ENCODE assay signal across 22 cellular contexts in genomic region chr2:147636888-147637270, GRCh38.
DNase-seq lines count a peak whose midpoint lies in the region; ATAC-seq, FAIRE-seq and TF ChIP-seq lines count a peak whose summit lies in the region.
"Had no signal": no experiment of that assay in that cellular context is flagged by ENCODE, and none has a peak within 500 bp of the region (broad histone marks: within the 10 kb centered on the region; RNA-seq: fewer than 3 reads in every experiment).

No MANE protein-coding gene starts in this region.

- no peaks in the 10 kb centered on the region for H3K9me2 ChIP-seq in PC-3 (replicated peaks; ENCODE audit: low read length)

- ATAC-seq in PC-3, result peak; percentile 9; the same call in 1 of the 2 replicates
- no peak for ATAC-seq in HG03108 (IDR thresholded peaks at IDR 0.05; ENCODE audit: unreplicated experiment)
- ATAC-seq: left lobe of liver had no signal

- no peaks in the 10 kb centered on the region for H3K9me1 ChIP-seq in keratinocyte (ENCODE audit: control insufficient read depth, extremely low read depth, insufficient read depth, low read length)

- FAIRE-seq in keratinocyte (lab: Jason Lieb, UNC) (no peak), small intestine (lab: Jason Lieb, UNC) (no peak)

- peak overlapping the region; percentile 69 for H3K4me2 ChIP-seq in PC-3 (ENCODE audit: low read length)
- H3K4me2 ChIP-seq in keratinocyte (ENCODE audit: control insufficient read depth, extremely low read depth, insufficient read depth, low read depth, low read length), result peak overlapping the region; percentile 45

- intact Hi-C loops in PC-3 (cut with micrococcal nuclease), result loop anchor here (1.0 to 10.0 kb wide), 3 partner anchors 78 to 275 kb away; no protein-coding TSS in a partner anchor
- intact Hi-C loops in A673 (cut with micrococcal nuclease; ENCODE audit: unreplicated experiment), result no loop called here

- H2AFZ ChIP-seq in PC-3 (ENCODE audit: low read length), result peak overlapping the region; percentile 35; the same call in 1 of the 2 replicates
- peak overlapping the region; percentile 58 for H2AFZ ChIP-seq in keratinocyte (ENCODE audit: control insufficient read depth, low read length)

- BruUV-seq in PC-3 (replicated peaks; lab: Mats Ljungman, UMichigan) (no TSS peak), A673 (replicated peaks; lab: Mats Ljungman, UMichigan) (no TSS peak)

- H3K36me3 ChIP-seq in PC-3 (ENCODE audit: low read depth, low read length), result no peaks in the 10 kb centered on the region
- no peaks in the 10 kb centered on the region for H3K36me3 ChIP-seq in keratinocyte (ENCODE audit: control insufficient read depth in 2 of 2, extremely low read depth in 1 of 2, insufficient read depth in 2 of 2, low read length in 2 of 2)
- H3K36me3 ChIP-seq in small intestine (ENCODE audit: control insufficient read depth in 2 of 2, insufficient read depth in 2 of 2, low read length in 2 of 2), result no peaks in the 10 kb centered on the region
- H3K36me3 ChIP-seq in A673 (ENCODE audit: insufficient read depth, low read length, poor library complexity, severe bottlenecking), result no peaks in the 10 kb centered on the region
- H3K36me3 ChIP-seq: HAP-1 had no signal

- H3K27ac ChIP-seq in PC-3 (ENCODE audit: low read length) (peak overlapping the region; percentile 39), keratinocyte (ENCODE audit: control insufficient read depth, insufficient read depth, low read length) (no peak overlapping the region), small intestine (ENCODE audit: low read depth in 1 of 2, low read length in 1 of 2) (no peak overlapping the region), A673 (ENCODE audit: low read depth, low read length, poor library complexity, severe bottlenecking) (no peak overlapping the region)
- H3K27ac ChIP-seq: dorsolateral prefrontal cortex had no signal

- WGBS in small intestine, 3 donors, result 1 to 26% (median 16%) methylated on average over 2 of the region's 2 CpGs

- no peak for TF ChIP-seq CTCF in PC-3 (conservative IDR thresholded peaks at IDR 0.05; ENCODE audit: low read depth, low read length)
- TF ChIP-seq CTCF in keratinocyte (optimal IDR thresholded peaks at IDR 0.05 in 1 of 3, IDR thresholded peaks at IDR 0.05 in 1 of 3, conservative IDR thresholded peaks at IDR 0.05 in 1 of 3; ENCODE audit: extremely low read depth in 1 of 3, insufficient read depth in 2 of 3, low read length in 3 of 3), result no peak
- TF ChIP-seq CTCF in A673 (conservative IDR thresholded peaks at IDR 0.05; ENCODE audit: low read depth, low read length), result no peak

- H3K9ac ChIP-seq in PC-3 (ENCODE audit: low read length) (no peak overlapping the region), keratinocyte (ENCODE audit: control insufficient read depth, extremely low read depth, insufficient read depth, low read length) (no peak overlapping the region)

- DNase-seq in NCI-H2227 treated with DMSO at 0.1 percent for 48 hours (lab: John Stamatoyannopoulos, UW), result peak; percentile 11
- no peak for DNase-seq in NCI-H2227 (lab: John Stamatoyannopoulos, UW; ENCODE audit: unreplicated experiment)
- DNase-seq in PC-3, result peak; percentile 54
- no peak for DNase-seq in keratinocyte (ENCODE audit: low read depth, low spot score)
- peak; percentile 57 for DNase-seq in small intestine
- DNase-seq in A673 (ENCODE audit: low spot score), result no peak
- no peak for DNase-seq in Ammon's horn (ENCODE audit: low spot score)
- DNase-seq: activated CD4-positive, alpha-beta T cell treated with anti-CD3 and anti-CD28 coated beads, Interleukin-2, amount 50 U/mL, for 1 hour; activated CD8-positive, alpha-beta memory T cell treated with anti-CD3 and anti-CD28 coated beads, Interleukin-2, amount 50 U/mL, for 48 hours; activated effector memory CD4-positive, alpha-beta T cell treated with Interleukin-2 at 50 U/mL for 16 hours; amniotic stem cell; dorsolateral prefrontal cortex; erythroblast; NCI-H2107; NCI-H524; SHP77; stimulated activated CD4-positive, alpha-beta T cell treated with anti-CD3 and anti-CD28 coated beads, Interleukin-2, amount 100 ng/mL, for 24 hours; stimulated activated naive CD4-positive, alpha-beta T cell treated with Interleukin-2 at 50 U/mL for 16 hours; T-helper 1 cell had no signal

- H3K4me3 ChIP-seq in PC-3 (ENCODE audit: low read length), result peak overlapping the region; percentile 26; the same call in 1 of the 2 replicates
- H3K4me3 ChIP-seq in keratinocyte (ENCODE audit: control insufficient read depth in 2 of 3, extremely low read depth in 1 of 3, insufficient read depth in 2 of 3, low read depth in 1 of 3, low read length in 3 of 3), result no peak overlapping the region
- no peak overlapping the region for H3K4me3 ChIP-seq in small intestine (ENCODE audit: low read depth in 1 of 2, low read length in 2 of 2)
- H3K4me3 ChIP-seq in A673 (ENCODE audit: low read depth, low read length, poor library complexity, severe bottlenecking), result no peak overlapping the region
- H3K4me3 ChIP-seq: dorsolateral prefrontal cortex, HAP-1 had no signal

- H3F3A ChIP-seq in PC-3 (ENCODE audit: low read length, unreplicated experiment), result no peaks in the 10 kb centered on the region

- H3K27me3 ChIP-seq in PC-3 (ENCODE audit: low read length), result no peaks in the 10 kb centered on the region
- no peaks in the 10 kb centered on the region for H3K27me3 ChIP-seq in keratinocyte (ENCODE audit: control insufficient read depth, extremely low read depth, insufficient read depth, low read length)
- peaks cover 0 to 2% of the 10 kb centered on the region in 2 donors for H3K27me3 ChIP-seq in small intestine (ENCODE audit: control insufficient read depth in 2 of 2, insufficient read depth in 2 of 2, low read length in 2 of 2)
- H3K27me3 ChIP-seq in A673 (replicated peaks; ENCODE audit: insufficient read depth, low read depth, low read length, poor library complexity), result no peaks in the 10 kb centered on the region

- POLR2A ChIA-PET in PC-3 (lab: Charles Lee; ENCODE audit: unreplicated experiment) (no interaction called here), A673 (lab: Charles Lee; ENCODE audit: low non-redundant PET) (interaction anchor here (0.6 kb wide), 1 partner anchor 199 kb away, joined by 6 read pairs; no protein-coding TSS in a partner anchor)

- H3K9me3 ChIP-seq in PC-3 (ENCODE audit: low read length) (no peaks in the 10 kb centered on the region), keratinocyte (ENCODE audit: control insufficient read depth, low read depth, low read length) (no peaks in the 10 kb centered on the region), small intestine (ENCODE audit: control insufficient read depth, low read depth) (no peaks in the 10 kb centered on the region), A673 (ENCODE audit: low read depth, low read length, poor library complexity, severe bottlenecking) (no peaks in the 10 kb centered on the region)
- H3K9me3 ChIP-seq: HAP-1 had no signal

- H4K20me1 ChIP-seq in PC-3 (ENCODE audit: low read length), result no peaks in the 10 kb centered on the region
- no peaks in the 10 kb centered on the region for H4K20me1 ChIP-seq in keratinocyte (ENCODE audit: control insufficient read depth, extremely low read depth, insufficient read depth, low read length)

- dilution Hi-C loops in keratinocyte (cut with MboI; ENCODE audit: extremely low pct_ligation_motif_present, low sequenced_read_pairs), result no loop called here

- no peaks in the 10 kb centered on the region for H3K79me2 ChIP-seq in PC-3 (ENCODE audit: low read length)
- no peaks in the 10 kb centered on the region for H3K79me2 ChIP-seq in keratinocyte (ENCODE audit: control insufficient read depth, insufficient read depth, low read length)

- CTCF ChIA-PET in PC-3 (lab: Charles Lee) (no interaction called here), A673 (lab: Charles Lee) (no interaction called here)

- H3K4me1 ChIP-seq in PC-3 (ENCODE audit: insufficient read depth, low read length), result peaks cover 25% of the 10 kb centered on the region
- H3K4me1 ChIP-seq in keratinocyte (ENCODE audit: control insufficient read depth, extremely low read depth, insufficient read depth, low read length), result peaks cover 19% of the 10 kb centered on the region
- no peaks in the 10 kb centered on the region for H3K4me1 ChIP-seq in small intestine (ENCODE audit: control insufficient read depth in 2 of 2, insufficient read depth in 1 of 2, low read depth in 1 of 2, low read length in 1 of 2)
- no peaks in the 10 kb centered on the region for H3K4me1 ChIP-seq in A673 (ENCODE audit: insufficient read depth, low read length, poor library complexity, severe bottlenecking)

Comparison
In these comparisons a context has a peak if more than half of its experiments do, and no peak if none do; other contexts are left out.
1. DNase-seq: peak in NCI-H2227 treated with DMSO at 0.1 percent for 48 hours (single experiment), PC-3 (single experiment) and small intestine (single experiment); none in NCI-H2227 (single experiment), keratinocyte (single experiment), A673 (single experiment) and Ammon's horn (single experiment).